10 cellular contexts compared by ENCODE assay signal in genomic region chr20:32473231-32474008, GRCh38.
A peak's percentile ranks its signal among the peaks of the same experiment; 100 is the strongest.
DNase-seq lines count a peak whose midpoint lies in the region; ATAC-seq, FAIRE-seq and TF ChIP-seq lines count a peak whose summit lies in the region.
"Had no signal": no experiment of that assay in that cellular context is flagged by ENCODE, and none has a peak within 500 bp of the region (broad histone marks: within the 10 kb centered on the region; RNA-seq: fewer than 3 reads in every experiment).

No MANE protein-coding gene starts in this region.

- H2BK12ac ChIP-seq in trophoblast cell (ENCODE audit: low read length) = no peak overlapping the region

- H3K4ac ChIP-seq in trophoblast cell (ENCODE audit: low read depth, low read length) = peak overlapping the region; percentile 13

- no peak overlapping the region for H4K12ac ChIP-seq in trophoblast cell (ENCODE audit: low read depth, low read length)

- ATAC-seq in HG02885 (IDR thresholded peaks at IDR 0.05; ENCODE audit: poor library complexity, unreplicated experiment) = no peak

- WGBS in trophoblast cell (ENCODE audit: extremely low coverage, insufficient coverage, insufficient read length) = 100% methylated on average over 1 of the region's 29 CpGs

- in situ Hi-C loops in ACHN (cut with HindIII; ENCODE audit: low pct_ligation_motif_present, low pct_unique_long_range_greater_than_20kb, low sequenced_read_pairs) = no loop called here

- no peak for TF ChIP-seq CTCF in astrocyte (IDR thresholded peaks at IDR 0.05; ENCODE audit: insufficient read depth, low read depth, low read length)
- TF ChIP-seq CTCF in D721Med (IDR thresholded peaks at IDR 0.05; ENCODE audit: insufficient read depth, missing control alignments) = no peak

- H3K79me2 ChIP-seq in astrocyte (ENCODE audit: insufficient read depth, low read length) = peaks cover 94% of the 10 kb centered on the region
- H3K79me2 ChIP-seq in trophoblast cell (ENCODE audit: control insufficient read depth, insufficient read depth, low read length, poor library complexity) = peaks cover 33% of the 10 kb centered on the region

- H3K9me3 ChIP-seq in BLaER1 (no peaks in the 10 kb centered on the region), astrocyte (ENCODE audit: insufficient read depth, low read depth, low read length) (no peaks in the 10 kb centered on the region), iPS-18c (ENCODE audit: control insufficient read depth, insufficient read depth, low read length) (no peaks in the 10 kb centered on the region), trophoblast cell (ENCODE audit: insufficient read depth, low read depth, low read length) (peaks cover 4% of the 10 kb centered on the region)

- H3K4me2 ChIP-seq in BLaER1 = peak overlapping the region; percentile 99; the same call in 1 of the 2 replicates
- peak overlapping the region; percentile 84 for H3K4me2 ChIP-seq in astrocyte (ENCODE audit: low read length)
- H3K4me2 ChIP-seq in trophoblast cell (ENCODE audit: low read length) = no peak overlapping the region

- no peak overlapping the region for H2AK5ac ChIP-seq in trophoblast cell (ENCODE audit: low read length)

- peaks cover 33% of the 10 kb centered on the region for H3K4me1 Mint-ChIP-seq in astrocyte (ENCODE audit: low read depth, unreplicated experiment)

- H3K4me3 Mint-ChIP-seq in astrocyte (ENCODE audit: unreplicated experiment) = peak overlapping the region; percentile 54
- H3K4me3 Mint-ChIP-seq: activated naive CD8-positive, alpha-beta T cell treated with anti-CD3 and anti-CD28 coated beads for 36 hours had no signal

- H4K20me1 ChIP-seq in BLaER1 = peaks cover 96% of the 10 kb centered on the region
- peaks cover 26% of the 10 kb centered on the region for H4K20me1 ChIP-seq in astrocyte (ENCODE audit: insufficient read depth, low read length)

- peak overlapping the region; percentile 34 for H3K18ac ChIP-seq in trophoblast cell (ENCODE audit: low read length)

- FAIRE-seq in astrocyte (lab: Jason Lieb, UNC) (no peak), D721Med (lab: Jason Lieb, UNC) (no peak)

- H3K36me3 ChIP-seq in BLaER1 (peaks cover 41% of the 10 kb centered on the region), astrocyte (ENCODE audit: insufficient read depth, low read length) (peaks cover 4% of the 10 kb centered on the region), trophoblast cell (ENCODE audit: control insufficient read depth in 1 of 2, insufficient read depth in 2 of 2, low read length in 2 of 2) (peaks cover 38 to 49% of the 10 kb centered on the region in 2 experiments)

- H2AFZ ChIP-seq in astrocyte (ENCODE audit: low read depth, low read length) (no peak overlapping the region), trophoblast cell (ENCODE audit: insufficient read depth, low read length, poor library complexity) (no peak overlapping the region)

- H3K36me3 Mint-ChIP-seq in astrocyte (ENCODE audit: low read depth, unreplicated experiment) = peaks cover 9% of the 10 kb centered on the region
- H3K36me3 Mint-ChIP-seq: activated naive CD8-positive, alpha-beta T cell treated with anti-CD3 and anti-CD28 coated beads for 36 hours had no signal

- H3K27ac ChIP-seq in BLaER1 = peak overlapping the region; percentile 79; the same call in 1 of the 2 replicates
- peak overlapping the region; percentile 77 for H3K27ac ChIP-seq in astrocyte (ENCODE audit: low read depth, low read length)
- no peak overlapping the region for H3K27ac ChIP-seq in trophoblast cell (ENCODE audit: low read depth, low read length)
- H3K27ac ChIP-seq: WERI-Rb-1 had no signal

- no peak overlapping the region for H2BK120ac ChIP-seq in trophoblast cell (ENCODE audit: insufficient read depth, low read length, poor library complexity)

- H3K23ac ChIP-seq in trophoblast cell (ENCODE audit: low read length) = no peak overlapping the region

- no peaks in the 10 kb centered on the region for H3K27me3 Mint-ChIP-seq in astrocyte (ENCODE audit: low read depth, unreplicated experiment)
- H3K27me3 Mint-ChIP-seq: activated naive CD8-positive, alpha-beta T cell treated with anti-CD3 and anti-CD28 coated beads for 36 hours had no signal

- H3K9me3 Mint-ChIP-seq in astrocyte (ENCODE audit: unreplicated experiment) = no peaks in the 10 kb centered on the region
- H3K9me3 Mint-ChIP-seq: activated naive CD8-positive, alpha-beta T cell treated with anti-CD3 and anti-CD28 coated beads for 36 hours had no signal

- H3K9ac ChIP-seq in BLaER1 (no peak overlapping the region), astrocyte (ENCODE audit: low read length) (peak overlapping the region; percentile 79), trophoblast cell (ENCODE audit: low read length) (no peak overlapping the region)

- H3K4me3 ChIP-seq in BLaER1 (no peak overlapping the region), astrocyte (ENCODE audit: insufficient read depth, low read depth, low read length) (peak overlapping the region; percentile 53), iPS-18c (ENCODE audit: insufficient read depth, low read depth, low read length) (peak overlapping the region; percentile 9; the same call in 1 of the 2 replicates), trophoblast cell (ENCODE audit: low read depth, low read length) (no peak overlapping the region)

- peaks cover 21% of the 10 kb centered on the region for H3K79me1 ChIP-seq in trophoblast cell (ENCODE audit: low read length)

- no peak overlapping the region for H2BK5ac ChIP-seq in trophoblast cell (ENCODE audit: low read depth, low read length, poor library complexity)

- H4K91ac ChIP-seq in trophoblast cell (ENCODE audit: low read depth, low read length) = no peak overlapping the region

- H3K27me3 ChIP-seq in BLaER1 (no peaks in the 10 kb centered on the region), astrocyte (ENCODE audit: insufficient read depth, low read length) (no peaks in the 10 kb centered on the region), trophoblast cell (ENCODE audit: insufficient read depth, low read length) (no peaks in the 10 kb centered on the region)

- no peak overlapping the region for H3K14ac ChIP-seq in trophoblast cell (ENCODE audit: low read length)

- no peak overlapping the region for H4K8ac ChIP-seq in trophoblast cell (ENCODE audit: low read depth, low read length)

- H3K27ac Mint-ChIP-seq in astrocyte (ENCODE audit: unreplicated experiment) = no peak overlapping the region

- H3K4me1 ChIP-seq in BLaER1 (peaks cover 98% of the 10 kb centered on the region), astrocyte (ENCODE audit: insufficient read depth, low read length) (peaks cover 76% of the 10 kb centered on the region), trophoblast cell (ENCODE audit: control insufficient read depth in 1 of 2, insufficient read depth in 2 of 2, low read length in 2 of 2) (peaks cover 51 to 53% of the 10 kb centered on the region in 2 experiments)

- DNase-seq in astrocyte (ENCODE audit: low read depth) = no peak
- DNase-seq in trophoblast cell = no peak
- DNase-seq in NCI-H774 (lab: John Stamatoyannopoulos, UW) = no peak
- no peak for DNase-seq in D721Med (ENCODE audit: insufficient read length, low spot score)
- no peak for DNase-seq in ACHN
- DNase-seq: activated naive CD8-positive, alpha-beta T cell treated with anti-CD3 and anti-CD28 coated beads for 36 hours; WERI-Rb-1 had no signal

Comparison
In these comparisons a context has a peak if more than half of its experiments do, and no peak if none do; other contexts are left out.
1. H3K4me3 ChIP-seq: peak in astrocyte (single experiment) and iPS-18c (single experiment); none in BLaER1 (single experiment) and trophoblast cell (single experiment).